1 cellular context compared by ENCODE assay signal in the genomic region with DNA sequence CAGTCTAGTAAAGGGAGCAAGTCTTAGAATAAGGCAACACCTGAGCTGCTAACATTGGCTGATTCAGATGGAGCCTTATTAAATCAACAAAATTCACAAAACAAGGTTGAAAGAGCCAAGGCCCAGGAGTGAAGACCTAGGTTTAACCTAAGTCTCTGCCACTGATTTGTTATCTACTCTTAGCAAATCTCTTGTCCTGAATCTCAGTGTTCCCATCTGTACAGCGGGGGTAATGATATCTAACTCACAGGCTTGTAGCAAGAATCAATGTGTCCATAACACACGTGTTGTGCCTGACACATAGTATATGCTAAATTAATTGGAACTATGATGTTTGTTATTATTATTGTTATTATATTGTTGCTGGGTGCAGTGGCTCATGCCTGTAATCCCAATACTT.
TF ChIP-seq lines count a peak whose summit lies in the region.

No MANE protein-coding gene starts in this region.

TF ChIP-seq in H1, 55 proteins besides CTCF, POLR2A, EP300 and RAD21:
- no peak for TF ChIP-seq CTBP2 (IDR thresholded peaks at IDR 0.05; ENCODE audit: borderline replicate concordance, insufficient read depth, insufficient read length, low read length)
TF ChIP-seq in H1: peak in this region for 0.
